Comparison of ENCODE assay signal across 8 cellular contexts in genomic region chr3:45597166-45597565, GRCh38. TPM values are rescaled to one million over a fixed set of nuclear protein-coding genes. Genes with fewer than 3 reads are reported as not detected.
DNase-seq lines count a peak whose midpoint lies in the region; ATAC-seq, FAIRE-seq and TF ChIP-seq lines count a peak whose summit lies in the region.

No MANE protein-coding gene starts in this region.

- no peaks in the 10 kb centered on the region for H3K9me3 Mint-ChIP-seq in IgD-negative memory B cell

- peak overlapping the region; percentile 12 for H3K4me3 ChIP-seq in astrocyte of the cerebellum (ENCODE audit: low read depth, low read length)

- H3K36me3 Mint-ChIP-seq in IgD-negative memory B cell = peaks cover 2% of the 10 kb centered on the region

- ATAC-seq in HG02763 (IDR thresholded peaks at IDR 0.05; ENCODE audit: unreplicated experiment) = no peak

- H3K4me3 Mint-ChIP-seq in IgD-negative memory B cell = peak overlapping the region; percentile 93 to 98 (median 96)

- H3K4me1 Mint-ChIP-seq in IgD-negative memory B cell = peaks cover 40 to 60% (median 52%) of the 10 kb centered on the region in 3 donors

- peak overlapping the region; percentile 92 to 97 (median 96) for H3K27ac Mint-ChIP-seq in IgD-negative memory B cell

- TF ChIP-seq CTCF in 22Rv1 (IDR thresholded peaks at IDR 0.05) (no peak), astrocyte of the cerebellum (IDR thresholded peaks at IDR 0.05; ENCODE audit: low read depth, low read length, missing control alignments) (no peak)

- in situ Hi-C loops in astrocyte of the cerebellum (cut with HindIII; ENCODE audit: low sequenced_read_pairs) = no loop called here

- FAIRE-seq in frontal cortex (lab: Jason Lieb, UNC) = no peak

- no peaks in the 10 kb centered on the region for H3K27me3 Mint-ChIP-seq in IgD-negative memory B cell

- DNase-seq in astrocyte of the cerebellum (ENCODE audit: low read depth) (peak; percentile 73), mucosa of gallbladder (ENCODE audit: low spot score) (peak; percentile 27), NCI-H345 (lab: John Stamatoyannopoulos, UW) (no peak), HPDE6-E6E7 (ENCODE audit: extremely low spot score) (no peak), frontal cortex (ENCODE audit: low spot score in 2 of 2) (no peak)

- H3K27ac ChIP-seq in 22Rv1 = peak overlapping the region; percentile 94

RNA-seq across cellular contexts. Expression of gene LIMD1, which starts 2.6 kb away (rescaled TPM):
- 23.0 TPM for polyA plus RNA-seq in IgD-negative memory B cell
- total RNA-seq in mucosa of gallbladder (76.8 TPM), frontal cortex (5.3 TPM)

Comparison
In these comparisons a context has a peak if more than half of its experiments do, and no peak if none do; other contexts are left out.
1. DNase-seq: peak in astrocyte of the cerebellum (single experiment) and mucosa of gallbladder (single experiment); none in NCI-H345 (single experiment), HPDE6-E6E7 (single experiment) and frontal cortex (0 of 2).
2. RNA of gene LIMD1, which starts 2.6 kb away (total RNA-seq): 76.8 TPM in mucosa of gallbladder (single experiment); 5.3 TPM in frontal cortex (single experiment); every median in the first group is over 10 times any median in the second.